ENCODE assay signal across 13 cellular contexts in genomic region chr12:111448266-111448830, GRCh38. TPM values are rescaled to one million over a fixed set of nuclear protein-coding genes. Genes with fewer than 3 reads are reported as not detected.
DNase-seq lines count a peak whose midpoint lies in the region; ATAC-seq and TF ChIP-seq lines count a peak whose summit lies in the region.
"Had no signal": no experiment of that assay in that cellular context is flagged by ENCODE, and none has a peak within 500 bp of the region (broad histone marks: within the 10 kb centered on the region; RNA-seq: fewer than 3 reads in every experiment).

No MANE protein-coding gene starts in this region.

- H3K4me1 Mint-ChIP-seq in activated CD4-positive, alpha-beta T cell treated with anti-CD3 and anti-CD28 coated beads, Interleukin-2, amount 10 ng/mL, durations not matched to agents 24 days and 14 days = peaks cover 69% of the 10 kb centered on the region
- peaks cover 51 to 52% of the 10 kb centered on the region in 2 donors for H3K4me1 Mint-ChIP-seq in effector memory CD8-positive, alpha-beta T cell (ENCODE audit: low read depth in 2 of 2)

- no peaks in the 10 kb centered on the region for H3K9me3 Mint-ChIP-seq in activated CD4-positive, alpha-beta T cell treated with anti-CD3 and anti-CD28 coated beads, Interleukin-2, amount 10 ng/mL, durations not matched to agents 24 days and 14 days
- H3K9me3 Mint-ChIP-seq in effector memory CD8-positive, alpha-beta T cell = no peaks in the 10 kb centered on the region

- H3K27me3 ChIP-seq in Peyer's patch = no peaks in the 10 kb centered on the region
- no peaks in the 10 kb centered on the region for H3K27me3 ChIP-seq in sigmoid colon
- H3K27me3 ChIP-seq: brain microvascular endothelial cell, SJCRH30 had no signal

- no peaks in the 10 kb centered on the region for H3K9me3 ChIP-seq in Peyer's patch
- H3K9me3 ChIP-seq in sigmoid colon = no peaks in the 10 kb centered on the region
- H3K9me3 ChIP-seq: SJCRH30 had no signal

- WGBS in sigmoid colon, 2 donors = 82 to 85% methylated on average over 9 of the region's 9 CpGs

- H3K36me3 ChIP-seq in Peyer's patch (peaks cover 0 to 75% (median 0%) of the 10 kb centered on the region in 3 donors), sigmoid colon (peaks cover 12 to 75% (median 44%) of the 10 kb centered on the region in 4 donors)

- H3K27ac ChIP-seq in Peyer's patch (peak overlapping the region in 1 of 4 donors; percentile 10), sigmoid colon (peak overlapping the region in 2 of 4 donors; percentile 16 to 29)
- H3K27ac ChIP-seq: brain microvascular endothelial cell, SJCRH30 had no signal

- H3K36me3 Mint-ChIP-seq in activated CD4-positive, alpha-beta T cell treated with anti-CD3 and anti-CD28 coated beads, Interleukin-2, amount 10 ng/mL, durations not matched to agents 24 days and 14 days (ENCODE audit: low read depth) = peaks cover 70% of the 10 kb centered on the region
- peaks cover 62% of the 10 kb centered on the region for H3K36me3 Mint-ChIP-seq in effector memory CD8-positive, alpha-beta T cell (ENCODE audit: insufficient read depth)

- TF ChIP-seq POLR2A in Peyer's patch (IDR thresholded peaks at IDR 0.05) = no peak
- TF ChIP-seq POLR2A in sigmoid colon (IDR thresholded peaks at IDR 0.05) = no peak

- H3K27ac Mint-ChIP-seq in activated CD4-positive, alpha-beta T cell treated with anti-CD3 and anti-CD28 coated beads, Interleukin-2, amount 10 ng/mL, durations not matched to agents 24 days and 14 days = peak overlapping the region; percentile 53
- peak overlapping the region; percentile 90 to 92 for H3K27ac Mint-ChIP-seq in effector memory CD8-positive, alpha-beta T cell

- no peak overlapping the region for H3K4me3 ChIP-seq in Peyer's patch
- H3K4me3 ChIP-seq in sigmoid colon = no peak overlapping the region
- H3K4me3 ChIP-seq: SJCRH30 had no signal

- TF ChIP-seq CTCF in Peyer's patch (IDR thresholded peaks at IDR 0.05) (no peak), sigmoid colon (IDR thresholded peaks at IDR 0.05) (no peak), GM10266 (IDR thresholded peaks at IDR 0.05; ENCODE audit: control insufficient read depth, insufficient read depth, low read depth, missing control alignments) (no peak)

- no peak overlapping the region for H3K4me3 Mint-ChIP-seq in activated CD4-positive, alpha-beta T cell treated with anti-CD3 and anti-CD28 coated beads, Interleukin-2, amount 10 ng/mL, durations not matched to agents 24 days and 14 days
- H3K4me3 Mint-ChIP-seq in effector memory CD8-positive, alpha-beta T cell = no peak overlapping the region

- intact Hi-C loops in activated CD4-positive, alpha-beta T cell treated with anti-CD3 and anti-CD28 coated beads, Interleukin-2, amount 10 ng/mL, durations not matched to agents 24 days and 14 days (cut with micrococcal nuclease) = no loop called here
- intact Hi-C loops in sigmoid colon (cut with DNase I) = no loop called here

- peaks cover 0 to 37% (median 23%) of the 10 kb centered on the region in 4 donors for H3K4me1 ChIP-seq in Peyer's patch
- peaks cover 0 to 37% (median 29%) of the 10 kb centered on the region in 4 donors for H3K4me1 ChIP-seq in sigmoid colon

- no peaks in the 10 kb centered on the region for H3K27me3 Mint-ChIP-seq in activated CD4-positive, alpha-beta T cell treated with anti-CD3 and anti-CD28 coated beads, Interleukin-2, amount 10 ng/mL, durations not matched to agents 24 days and 14 days
- no peaks in the 10 kb centered on the region for H3K27me3 Mint-ChIP-seq in effector memory CD8-positive, alpha-beta T cell

- ATAC-seq in effector memory CD8-positive, alpha-beta T cell (replicated peaks) = no peak
- ATAC-seq in HG02642 (IDR thresholded peaks at IDR 0.05; ENCODE audit: poor library complexity, unreplicated experiment) = no peak

- TF ChIP-seq EP300 in sigmoid colon (IDR thresholded peaks at IDR 0.05) = no peak

- DNase-seq in activated CD4-positive, alpha-beta T cell treated with anti-CD3 and anti-CD28 coated beads, Interleukin-2, amount 10 ng/mL, durations not matched to agents 24 days and 14 days = peak; percentile 54
- no peak for DNase-seq in activated CD4-positive, alpha-beta T cell treated with anti-CD3 and anti-CD28 coated beads, Interleukin-2, amount 50 U/mL, for 1 hour
- DNase-seq in Peyer's patch (peak in 2 of 3 donors; percentile 9 to 40), sigmoid colon (peak; percentile 38), foreskin melanocyte (no peak), GM10266 (ENCODE audit: extremely low spot score) (no peak)
- no peak for DNase-seq in effector memory CD8-positive, alpha-beta T cell
- DNase-seq: activated CD4-positive, alpha-beta T cell treated with anti-CD3 and anti-CD28 coated beads, Interleukin-2, amount 50 U/mL, for 4 hours; brain microvascular endothelial cell; kidney; NCI-H2171; SJCRH30 had no signal

RNA-seq across cellular contexts. Expression of gene SH2B3, which starts 42.6 kb away (rescaled TPM):
- 43.4 and 44.1 TPM in 2 replicates for total RNA-seq in activated CD4-positive, alpha-beta T cell treated with anti-CD3 and anti-CD28 coated beads, Interleukin-2, amount 10 ng/mL, durations not matched to agents 24 days and 14 days
- total RNA-seq in Peyer's patch = 10 to 100 TPM in 2 of 4 donors, 1 to 10 TPM in 2; 4.4 to 37.1 (median 8.4) TPM
- 10 to 100 TPM; 13.2 to 32.5 (median 14.9) TPM for total RNA-seq in sigmoid colon
- 10 to 100 TPM; 10.4 to 14.1 (median 12.0) TPM for polyA plus RNA-seq in sigmoid colon

Comparison
In these comparisons a context has a peak if more than half of its experiments do, and no peak if none do; other contexts are left out.
1. DNase-seq: peak in activated CD4-positive, alpha-beta T cell treated with anti-CD3 and anti-CD28 coated beads, Interleukin-2, amount 10 ng/mL, durations not matched to agents 24 days and 14 days (single experiment), Peyer's patch (2 of 3) and sigmoid colon (single experiment); none in activated CD4-positive, alpha-beta T cell treated with anti-CD3 and anti-CD28 coated beads, Interleukin-2, amount 50 U/mL, for 1 hour (single experiment), effector memory CD8-positive, alpha-beta T cell (0 of 3), foreskin melanocyte (single experiment) and GM10266 (single experiment).